12 cellular contexts compared by ENCODE assay signal in genomic region chr3:101065962-101066361, GRCh38.
DNase-seq lines count a peak whose midpoint lies in the region; ATAC-seq and TF ChIP-seq lines count a peak whose summit lies in the region.
"Had no signal": no experiment of that assay in that cellular context is flagged by ENCODE, and none has a peak within 500 bp of the region (broad histone marks: within the 10 kb centered on the region; RNA-seq: fewer than 3 reads in every experiment).

No MANE protein-coding gene starts in this region.

- no peak overlapping the region for H3K14ac ChIP-seq in H9 (ENCODE audit: insufficient read depth, low read length)

- H4K91ac ChIP-seq in H9 (ENCODE audit: insufficient read length, low read depth, low read length), result no peak overlapping the region

- H2BK12ac ChIP-seq in H9 (ENCODE audit: insufficient read length, low read depth, low read length), result no peak overlapping the region

- ATAC-seq in upper lobe of right lung (no peak), GM19397 (IDR thresholded peaks at IDR 0.05; ENCODE audit: unreplicated experiment) (no peak)
- ATAC-seq: T-helper 17 cell had no signal

- CTCF ChIA-PET in MCF 10A (lab: Yijun Ruan, JAX), result no interaction called here

- H3K27me3 Mint-ChIP-seq in MCF 10A (ENCODE audit: insufficient read depth, unreplicated experiment) (no peaks in the 10 kb centered on the region), H9 (ENCODE audit: low read depth) (no peaks in the 10 kb centered on the region)

- no peak overlapping the region for H3K23ac ChIP-seq in H9 (ENCODE audit: insufficient read length, low read depth, low read length)

- H3K4me3 ChIP-seq in hepatocyte, result no peak overlapping the region
- H3K4me3 ChIP-seq in upper lobe of right lung, result no peak overlapping the region
- H3K4me3 ChIP-seq: upper lobe of left lung had no signal

- DNase-seq in HT1080 (ENCODE audit: low read depth) (peak; percentile 90), MCF 10A (ENCODE audit: unreplicated experiment) (peak; percentile 80), hepatocyte (ENCODE audit: low spot score) (peak; percentile 13), upper lobe of right lung (no peak), NCI-H1694 treated with DMSO at 0.1 percent for 48 hours (lab: John Stamatoyannopoulos, UW) (no peak), H9 (no peak)
- DNase-seq: islet precursor cell; NCI-H2171 treated with DMSO at 0.1 percent for 48 hours; stimulated activated CD4-positive, alpha-beta T cell treated with anti-CD3 and anti-CD28 coated beads, Interleukin-15, amount 100 ng/mL, for 24 hours; T-helper 17 cell; upper lobe of left lung had no signal

- H4K20me1 ChIP-seq in hepatocyte (ENCODE audit: insufficient read depth, poor library complexity, severe bottlenecking), result no peaks in the 10 kb centered on the region
- H4K20me1 ChIP-seq in H9 (ENCODE audit: control insufficient read depth, insufficient read depth, insufficient read length), result no peaks in the 10 kb centered on the region

- intact Hi-C loops in MCF 10A (cut with micrococcal nuclease), result no loop called here
- intact Hi-C loops in upper lobe of right lung (cut with DNase I), result no loop called here

- H3K4me1 Mint-ChIP-seq in MCF 10A (ENCODE audit: insufficient read depth, unreplicated experiment) (peaks cover 31% of the 10 kb centered on the region), H9 (peaks cover 6 to 8% of the 10 kb centered on the region in 2 experiments)

- peak overlapping the region; percentile 58 for H3K4me3 Mint-ChIP-seq in MCF 10A (ENCODE audit: unreplicated experiment)
- no peak overlapping the region for H3K4me3 Mint-ChIP-seq in H9
- H3K4me3 Mint-ChIP-seq: T-helper 17 cell had no signal

- H3K27me3 ChIP-seq in hepatocyte (no peaks in the 10 kb centered on the region), upper lobe of right lung (no peaks in the 10 kb centered on the region), H9 (ENCODE audit: insufficient read depth, low read length) (no peaks in the 10 kb centered on the region)
- H3K27me3 ChIP-seq: upper lobe of left lung had no signal

- POLR2A ChIA-PET in MCF 10A (lab: Yijun Ruan, JAX), result interaction anchor here (0.8 to 1.6 kb wide), 7 partner anchors 10 to 305 kb away, joined by 3 to 4 read pairs (median 3); no protein-coding TSS in a partner anchor

- H2BK120ac ChIP-seq in H9 (ENCODE audit: low read depth, low read length, poor library complexity, severe bottlenecking), result no peak overlapping the region

- no peak overlapping the region for H4K5ac ChIP-seq in H9 (ENCODE audit: insufficient read length, low read depth, low read length)

- H3K4me2 ChIP-seq in hepatocyte, result peak overlapping the region; percentile 33
- H3K4me2 ChIP-seq in H9 (ENCODE audit: insufficient read depth, insufficient read length, low read length), result no peak overlapping the region

- WGBS in hepatocyte (ENCODE audit: low lambda C conversion rate, missing lambda C conversion rate), result 68% methylated on average over 3 of the region's 3 CpGs
- WGBS in H9 (ENCODE audit: extremely low coverage, insufficient read length, low lambda C conversion rate), result no CpG with 5 or more reads among the region's 3 CpGs

- H2BK5ac ChIP-seq in H9 (ENCODE audit: insufficient read length, low read length), result no peak overlapping the region

- H3K36me3 Mint-ChIP-seq in MCF 10A (ENCODE audit: insufficient read depth, unreplicated experiment) (no peaks in the 10 kb centered on the region), H9 (ENCODE audit: insufficient read depth in 1 of 3, low read depth in 3 of 3) (no peaks in the 10 kb centered on the region; a peak in 1 of 7 replicates)

- H3K27ac ChIP-seq in hepatocyte, result peak overlapping the region; percentile 26
- H3K27ac ChIP-seq in upper lobe of right lung, result peak overlapping the region; percentile 31
- no peak overlapping the region for H3K27ac ChIP-seq in H9 (ENCODE audit: insufficient read length, low read depth, low read length)

- H3K9me2 ChIP-seq in hepatocyte (replicated peaks; ENCODE audit: insufficient read depth), result no peaks in the 10 kb centered on the region

- no TSS peak for BruUV-seq in MCF 10A (replicated peaks; lab: Mats Ljungman, UMichigan)

- TF ChIP-seq CTCF in MCF 10A (IDR thresholded peaks at IDR 0.05; ENCODE audit: unreplicated experiment) (no peak), hepatocyte (IDR thresholded peaks at IDR 0.05; ENCODE audit: poor library complexity) (no peak), upper lobe of right lung (IDR thresholded peaks at IDR 0.05) (no peak), H9 (conservative IDR thresholded peaks at IDR 0.05) (no peak)

- no peaks in the 10 kb centered on the region for H3K9me3 ChIP-seq in hepatocyte (ENCODE audit: low read depth)
- H3K9me3 ChIP-seq in upper lobe of right lung, result no peaks in the 10 kb centered on the region
- H3K9me3 ChIP-seq in H9 (ENCODE audit: control insufficient read depth, low read depth, low read length), result no peaks in the 10 kb centered on the region

- no peak overlapping the region for H3K9ac ChIP-seq in H9 (ENCODE audit: extremely low read depth, insufficient read length, low read length)

- H3K36me3 ChIP-seq in hepatocyte (replicated peaks; ENCODE audit: insufficient read depth, low read depth) (no peaks in the 10 kb centered on the region), upper lobe of right lung (no peaks in the 10 kb centered on the region)
- H3K36me3 ChIP-seq: upper lobe of left lung had no signal

- peak overlapping the region; percentile 84 for H3K27ac Mint-ChIP-seq in MCF 10A (ENCODE audit: low read depth, unreplicated experiment)
- no peak overlapping the region; a peak in 1 of 7 replicates for H3K27ac Mint-ChIP-seq in H9
- H3K27ac Mint-ChIP-seq: T-helper 17 cell had no signal

- H3K18ac ChIP-seq in H9 (ENCODE audit: insufficient read length, low read depth, low read length), result no peak overlapping the region

- H3K9me3 Mint-ChIP-seq in MCF 10A (ENCODE audit: unreplicated experiment) (peaks cover 3% of the 10 kb centered on the region), H9 (no peaks in the 10 kb centered on the region)

- H2AK5ac ChIP-seq in H9 (ENCODE audit: insufficient read length, low read length), result no peak overlapping the region

- H2AFZ ChIP-seq in hepatocyte, result no peak overlapping the region
- no peak overlapping the region for H2AFZ ChIP-seq in H9 (ENCODE audit: low read length)

- H3K4me1 ChIP-seq in hepatocyte (ENCODE audit: insufficient read depth) (peaks cover 13% of the 10 kb centered on the region), upper lobe of right lung (peaks cover 8% of the 10 kb centered on the region), H9 (ENCODE audit: insufficient read depth, low read length) (no peaks in the 10 kb centered on the region)

- no peaks in the 10 kb centered on the region for H3K23me2 ChIP-seq in H9 (ENCODE audit: insufficient read length, low read depth, low read length, poor library complexity, severe bottlenecking)

- H3T11ph ChIP-seq in H9 (ENCODE audit: low read length), result no peak overlapping the region

- H2BK20ac ChIP-seq in H9 (ENCODE audit: low read depth, low read length, poor library complexity, severe bottlenecking), result no peak overlapping the region

- no peak overlapping the region for H3K56ac ChIP-seq in H9 (ENCODE audit: insufficient read length, low read depth, low read length)

- H3K79me2 ChIP-seq in hepatocyte, result no peaks in the 10 kb centered on the region
- H3K79me2 ChIP-seq in H9 (ENCODE audit: insufficient read depth, low read length), result no peaks in the 10 kb centered on the region

- H3K4ac ChIP-seq in H9 (ENCODE audit: low read depth, low read length), result no peak overlapping the region

- no peaks in the 10 kb centered on the region for H3K79me1 ChIP-seq in H9 (ENCODE audit: insufficient read depth, low read depth, low read length, poor library complexity, severe bottlenecking)

- no peak overlapping the region for H4K8ac ChIP-seq in H9 (replicated peaks; ENCODE audit: insufficient read length, low read depth, low read length)

- H2BK15ac ChIP-seq in H9 (ENCODE audit: low read depth, low read length), result no peak overlapping the region

Comparison
In these comparisons a context has a peak if more than half of its experiments do, and no peak if none do; other contexts are left out.
1. DNase-seq: peak in HT1080 (single experiment), MCF 10A (single experiment) and hepatocyte (single experiment); none in upper lobe of right lung (single experiment), NCI-H1694 treated with DMSO at 0.1 percent for 48 hours (single experiment) and H9 (single experiment).